Comparison of ENCODE assay signal across 1 cellular context in genomic region chr1:228166170-228166936, GRCh38.
TF ChIP-seq lines count a peak whose summit lies in the region.

No MANE protein-coding gene starts in this region.

TF ChIP-seq in A549, 52 proteins besides CTCF, POLR2A, EP300 and RAD21:
- no peak for TF ChIP-seq FOSL2 (IDR thresholded peaks at IDR 0.05)
- TF ChIP-seq FOSL2 (CRISPR knock-in tag; IDR thresholded peaks at IDR 0.05): no peak
- TF ChIP-seq JUN (IDR thresholded peaks at IDR 0.05): no peak; a peak in 2 of 5 replicates
- no peak for TF ChIP-seq ESRRA (IDR thresholded peaks at IDR 0.05; ENCODE audit: borderline replicate concordance, low read length)
- TF ChIP-seq RCOR1 (IDR thresholded peaks at IDR 0.05; ENCODE audit: low read depth, low read length): no peak
- no peak for TF ChIP-seq HOXA7 (CRISPR knock-in tag; IDR thresholded peaks at IDR 0.05)
- TF ChIP-seq SREBF2 (IDR thresholded peaks at IDR 0.05): no peak
- no peak for TF ChIP-seq BHLHE40 (IDR thresholded peaks at IDR 0.05; ENCODE audit: low read depth, low read length)
- TF ChIP-seq CBX2 (IDR thresholded peaks at IDR 0.05; ENCODE audit: borderline replicate concordance, low read depth): no peak
- no peak for TF ChIP-seq MAZ (IDR thresholded peaks at IDR 0.05; ENCODE audit: borderline replicate concordance, low read depth, low read length)
- no peak for TF ChIP-seq HMGXB4 (CRISPR knock-in tag; IDR thresholded peaks at IDR 0.05; ENCODE audit: borderline replicate concordance)
- TF ChIP-seq TFCP2L1 (CRISPR knock-in tag; IDR thresholded peaks at IDR 0.05): peak; percentile 66; the same call in 1 of the 2 replicates
- TF ChIP-seq MAX (IDR thresholded peaks at IDR 0.05): no peak
- TF ChIP-seq RFX5 (IDR thresholded peaks at IDR 0.05): no peak
- no peak for TF ChIP-seq ZFP36 (IDR thresholded peaks at IDR 0.05; ENCODE audit: borderline replicate concordance, partially characterized antibody)
- no peak for TF ChIP-seq KDM1A (IDR thresholded peaks at IDR 0.05; ENCODE audit: low read depth)
- peak; percentile 50 for TF ChIP-seq SMC3 (IDR thresholded peaks at IDR 0.05)
- no peak for TF ChIP-seq MYC (IDR thresholded peaks at IDR 0.05; ENCODE audit: borderline replicate concordance, low read length)
- no peak for TF ChIP-seq KDM5A (IDR thresholded peaks at IDR 0.05)
- no peak for TF ChIP-seq HOXB13 (CRISPR knock-in tag; IDR thresholded peaks at IDR 0.05; ENCODE audit: low read depth)
- TF ChIP-seq CBX8 (IDR thresholded peaks at IDR 0.05): no peak
- no peak for TF ChIP-seq E2F6 (IDR thresholded peaks at IDR 0.05; ENCODE audit: borderline replicate concordance, low read depth)
- no peak for TF ChIP-seq EHF (CRISPR knock-in tag; IDR thresholded peaks at IDR 0.05)
- peak; percentile 8; the same call in 1 of the 2 replicates for TF ChIP-seq TP53 (CRISPR knock-in tag; IDR thresholded peaks at IDR 0.05)
